Comparison of ENCODE assay signal across 9 cellular contexts in the genomic region with DNA sequence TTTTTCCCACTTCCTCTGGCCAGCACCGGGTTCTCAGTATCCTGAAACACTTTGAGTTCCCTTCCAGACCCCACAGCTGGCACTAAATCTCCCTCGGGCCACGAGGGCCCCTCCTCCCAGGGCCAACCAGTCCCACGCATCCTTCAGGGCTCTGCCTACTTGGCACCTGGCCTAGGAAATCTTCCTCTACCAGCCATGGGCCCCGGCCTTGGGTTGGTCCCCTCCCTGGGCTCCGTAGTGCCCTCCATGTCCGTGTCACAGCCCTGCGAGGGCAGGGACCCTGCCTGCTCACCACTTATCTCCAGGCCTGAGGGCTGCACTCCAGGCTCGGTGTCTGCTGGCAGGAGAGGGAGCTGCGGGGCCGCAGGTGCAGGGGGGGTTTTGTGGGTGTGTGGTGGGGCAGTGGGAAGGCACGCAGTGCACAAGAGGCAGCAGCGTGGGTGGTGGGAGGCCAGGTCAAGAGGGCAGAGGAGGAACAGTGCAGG. TPM values are rescaled to one million over a fixed set of nuclear protein-coding genes. Genes with fewer than 3 reads are reported as not detected.
A peak's percentile ranks its signal among the peaks of the same experiment; 100 is the strongest.
DNase-seq lines count a peak whose midpoint lies in the region; ATAC-seq, FAIRE-seq and TF ChIP-seq lines count a peak whose summit lies in the region.
"Had no signal": no experiment of that assay in that cellular context is flagged by ENCODE, and none has a peak within 500 bp of the region (broad histone marks: within the 10 kb centered on the region; RNA-seq: fewer than 3 reads in every experiment).

No MANE protein-coding gene starts in this region.

- no peaks in the 10 kb centered on the region for H3K27me3 Mint-ChIP-seq in naive thymus-derived CD4-positive, alpha-beta T cell

- H3K27ac ChIP-seq in A673 (ENCODE audit: low read depth, low read length, poor library complexity, severe bottlenecking) (no peak overlapping the region), foreskin keratinocyte (no peak overlapping the region), kidney (ENCODE audit: low read depth in 2 of 2, low read length in 2 of 2) (no peak overlapping the region)
- H3K27ac ChIP-seq in naive thymus-derived CD4-positive, alpha-beta T cell (ENCODE audit: low read depth, low read length) = peak overlapping the region; percentile 63

- no peaks in the 10 kb centered on the region for H3K4me1 ChIP-seq in A673 (ENCODE audit: insufficient read depth, low read length, poor library complexity, severe bottlenecking)
- H3K4me1 ChIP-seq in naive thymus-derived CD4-positive, alpha-beta T cell (ENCODE audit: control insufficient read depth in 2 of 2, insufficient read depth in 2 of 2, low read length in 2 of 2) = peaks cover 25 to 40% of the 10 kb centered on the region in 2 donors
- H3K4me1 ChIP-seq in foreskin keratinocyte = no peaks in the 10 kb centered on the region
- H3K4me1 ChIP-seq in kidney (ENCODE audit: control insufficient read depth in 1 of 2, insufficient read depth in 1 of 2, low read depth in 1 of 2, low read length in 2 of 2) = peaks cover 5 to 19% of the 10 kb centered on the region in 2 donors

- peak overlapping the region in 1 of 2 donors; percentile 26 for H3K9ac ChIP-seq in kidney (ENCODE audit: low read length in 2 of 2)

- peaks cover 0 to 16% (median 5%) of the 10 kb centered on the region in 5 donors for H3K36me3 Mint-ChIP-seq in naive thymus-derived CD4-positive, alpha-beta T cell

- TF ChIP-seq CTCF in A673 (conservative IDR thresholded peaks at IDR 0.05; ENCODE audit: low read depth, low read length) (no peak), foreskin keratinocyte (conservative IDR thresholded peaks at IDR 0.05) (no peak), kidney (IDR thresholded peaks at IDR 0.05; ENCODE audit: borderline replicate concordance, extremely low read depth, insufficient read depth) (no peak)

- intact Hi-C loops in A673 (cut with micrococcal nuclease; ENCODE audit: unreplicated experiment) = no loop called here
- intact Hi-C loops in naive thymus-derived CD4-positive, alpha-beta T cell (cut with micrococcal nuclease) = no loop called here
- intact Hi-C loops in kidney (cut with DNase I) = no loop called here

- H3K9me3 ChIP-seq in A673 (ENCODE audit: low read depth, low read length, poor library complexity, severe bottlenecking) (no peaks in the 10 kb centered on the region), kidney (ENCODE audit: control insufficient read depth in 1 of 2, low read length in 2 of 2) (no peaks in the 10 kb centered on the region)
- H3K9me3 ChIP-seq in naive thymus-derived CD4-positive, alpha-beta T cell (ENCODE audit: control insufficient read depth in 2 of 3, low read length in 3 of 3) = no peaks in the 10 kb centered on the region

- peaks cover 30 to 73% (median 61%) of the 10 kb centered on the region in 7 donors for H3K4me1 Mint-ChIP-seq in naive thymus-derived CD4-positive, alpha-beta T cell

- DNase-seq in A673 (ENCODE audit: low spot score) = peak; percentile 24
- DNase-seq in H7 = peak; percentile 50
- DNase-seq in cerebellar cortex (ENCODE audit: low spot score) = peak; percentile 26
- no peak for DNase-seq in naive thymus-derived CD4-positive, alpha-beta T cell
- no peak for DNase-seq in foreskin keratinocyte
- no peak for DNase-seq in kidney
- no peak for DNase-seq in AG08395 (ENCODE audit: low spot score)
- DNase-seq: NCI-H2171 had no signal

- no peaks in the 10 kb centered on the region for H3K27me3 ChIP-seq in A673 (replicated peaks; ENCODE audit: insufficient read depth, low read depth, low read length, poor library complexity)
- no peaks in the 10 kb centered on the region for H3K27me3 ChIP-seq in H7 (ENCODE audit: control insufficient read depth, insufficient read depth, low read length)
- no peaks in the 10 kb centered on the region for H3K27me3 ChIP-seq in naive thymus-derived CD4-positive, alpha-beta T cell (ENCODE audit: control insufficient read depth in 2 of 2, insufficient read depth in 2 of 2, low read length in 2 of 2)
- no peaks in the 10 kb centered on the region for H3K27me3 ChIP-seq in foreskin keratinocyte

- POLR2A ChIA-PET in A673 (lab: Charles Lee; ENCODE audit: low non-redundant PET) = no interaction called here
- POLR2A ChIA-PET in naive thymus-derived CD4-positive, alpha-beta T cell (lab: Charles Lee) = interaction anchor here (1.0 to 2.2 kb wide), 3 partner anchors 8 to 50 kb away, joined by 3 to 17 read pairs (median 3); partner anchors contain the start of gene ELMO2

- peak overlapping the region in 8 of 9 donors; percentile 57 to 95 (median 86) for H3K27ac Mint-ChIP-seq in naive thymus-derived CD4-positive, alpha-beta T cell

- H3K9me3 Mint-ChIP-seq in naive thymus-derived CD4-positive, alpha-beta T cell = no peaks in the 10 kb centered on the region

- no peak for FAIRE-seq in kidney (lab: Jason Lieb, UNC)

- H3K36me3 ChIP-seq in A673 (ENCODE audit: insufficient read depth, low read length, poor library complexity, severe bottlenecking) (peaks cover 11% of the 10 kb centered on the region), H7 (replicated peaks; ENCODE audit: control insufficient read depth, insufficient read depth, low read length) (peaks cover 7% of the 10 kb centered on the region), kidney (ENCODE audit: control insufficient read depth in 1 of 2, insufficient read depth in 2 of 2, low read length in 2 of 2) (peaks cover 4 to 5% of the 10 kb centered on the region in 2 donors)
- H3K36me3 ChIP-seq in naive thymus-derived CD4-positive, alpha-beta T cell (ENCODE audit: control insufficient read depth in 2 of 3, insufficient read depth in 3 of 3, low read length in 3 of 3) = peaks cover 4 to 46% (median 5%) of the 10 kb centered on the region in 3 experiments

- H3K4me3 ChIP-seq in A673 (ENCODE audit: low read depth, low read length, poor library complexity, severe bottlenecking) = no peak overlapping the region
- no peak overlapping the region for H3K4me3 ChIP-seq in H7 (ENCODE audit: insufficient read depth, low read depth, low read length)
- H3K4me3 ChIP-seq in naive thymus-derived CD4-positive, alpha-beta T cell (ENCODE audit: low read length) = no peak overlapping the region
- H3K4me3 ChIP-seq in kidney (ENCODE audit: low read length in 2 of 2) = no peak overlapping the region

- peak overlapping the region in 7 of 10 donors; percentile 30 to 78 (median 47) for H3K4me3 Mint-ChIP-seq in naive thymus-derived CD4-positive, alpha-beta T cell

- CTCF ChIA-PET in A673 (lab: Charles Lee) = interaction anchor here (2.1 kb wide), 1 partner anchor 8 kb away, joined by 5 read pairs; no protein-coding TSS in a partner anchor
- CTCF ChIA-PET in naive thymus-derived CD4-positive, alpha-beta T cell (lab: Charles Lee) = interaction anchor here (0.9 kb wide), 1 partner anchor 50 kb away, joined by 3 read pairs; no protein-coding TSS in a partner anchor

- peak; percentile 11 for ATAC-seq in naive thymus-derived CD4-positive, alpha-beta T cell
- ATAC-seq in foreskin keratinocyte (no peak), GM18520 (IDR thresholded peaks at IDR 0.05; ENCODE audit: unreplicated experiment) (no peak)

- no TSS peak for BruUV-seq in A673 (replicated peaks; lab: Mats Ljungman, UMichigan)

RNA-seq across cellular contexts. Expression of gene CDH22, which starts 48.8 kb away (rescaled TPM):
- total RNA-seq in A673 (2021) (not detected in 2 replicates), foreskin keratinocyte (not detected in 2 replicates), kidney (1.6 TPM)
- total RNA-seq in H7 (2014; rRNA removed; shearing (Covaris generic)) = 0.03 TPM in 1 of 2 replicates, not detected in the other
- total RNA-seq in naive thymus-derived CD4-positive, alpha-beta T cell = not detected
- polyA plus RNA-seq in naive thymus-derived CD4-positive, alpha-beta T cell = not detected
- polyA plus RNA-seq in foreskin keratinocyte (not detected in 2 replicates), kidney (ENCODE audit: insufficient read depth, low read depth, low replicate concordance) (0.19 TPM)

RNA-seq across cellular contexts. Expression of gene ELMO2, which starts 49.3 kb away (rescaled TPM):
- total RNA-seq in A673 (2021) (35.3 and 38.5 TPM in 2 replicates), foreskin keratinocyte (28.6 and 30.5 TPM in 2 replicates), kidney (43.0 TPM)
- total RNA-seq in H7 (2014; rRNA removed; shearing (Covaris generic)) = 34.2 and 36.8 TPM in 2 replicates
- 100 to 1,000 TPM in 1 of 5 experiments, 10 to 100 TPM in 4; 50.8 to 104 (median 52.3) TPM for total RNA-seq in naive thymus-derived CD4-positive, alpha-beta T cell
- 10 to 100 TPM; 35.6 to 67.4 TPM for polyA plus RNA-seq in naive thymus-derived CD4-positive, alpha-beta T cell
- polyA plus RNA-seq in foreskin keratinocyte (17.2 and 18.6 TPM in 2 replicates), kidney (ENCODE audit: insufficient read depth, low read depth, low replicate concordance) (21.0 TPM)

Comparison
In these comparisons a context has a peak if more than half of its experiments do, and no peak if none do; other contexts are left out.
1. DNase-seq: peak in A673 (single experiment), H7 (single experiment) and cerebellar cortex (single experiment); none in naive thymus-derived CD4-positive, alpha-beta T cell (0 of 9), foreskin keratinocyte (0 of 2), kidney (single experiment) and AG08395 (single experiment).